Comparison of ENCODE assay signal across 1 cellular context in the genomic region with DNA sequence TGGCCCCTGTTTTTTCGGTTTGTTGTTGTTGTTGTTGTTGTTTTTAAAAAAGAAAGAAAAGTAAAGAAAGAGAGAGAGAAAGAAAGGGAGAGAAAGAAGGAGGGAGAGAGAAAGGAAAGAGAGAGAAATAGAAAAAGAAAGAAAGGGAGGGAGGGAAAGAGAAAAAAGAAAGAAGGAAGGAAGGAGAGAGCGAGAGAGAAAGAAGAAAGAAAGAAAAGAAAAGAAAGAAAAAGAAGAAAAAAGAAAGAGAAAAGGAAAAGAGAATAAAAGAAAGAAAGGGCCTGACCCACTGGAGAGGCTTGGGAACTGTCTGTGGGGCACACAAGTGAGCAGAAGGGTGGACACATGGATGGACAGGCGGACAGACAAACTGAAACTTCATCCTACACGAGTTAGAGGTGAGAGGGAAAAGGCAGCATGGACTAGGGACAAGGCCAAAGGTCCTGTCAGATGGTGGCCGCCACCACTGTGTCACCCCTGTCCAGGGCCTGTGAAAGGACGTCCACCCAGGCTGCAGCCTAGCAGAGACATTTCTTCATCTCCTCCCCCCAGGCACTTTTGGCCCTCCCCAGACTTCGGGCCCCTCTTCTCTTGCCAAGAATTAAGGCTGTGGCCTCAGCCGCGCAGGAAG.
TF ChIP-seq lines count a peak whose summit lies in the region.

No MANE protein-coding gene starts in this region.

TF ChIP-seq in GM12878, 131 proteins besides CTCF, POLR2A, EP300 and RAD21:
- TF ChIP-seq, protein P1, sequence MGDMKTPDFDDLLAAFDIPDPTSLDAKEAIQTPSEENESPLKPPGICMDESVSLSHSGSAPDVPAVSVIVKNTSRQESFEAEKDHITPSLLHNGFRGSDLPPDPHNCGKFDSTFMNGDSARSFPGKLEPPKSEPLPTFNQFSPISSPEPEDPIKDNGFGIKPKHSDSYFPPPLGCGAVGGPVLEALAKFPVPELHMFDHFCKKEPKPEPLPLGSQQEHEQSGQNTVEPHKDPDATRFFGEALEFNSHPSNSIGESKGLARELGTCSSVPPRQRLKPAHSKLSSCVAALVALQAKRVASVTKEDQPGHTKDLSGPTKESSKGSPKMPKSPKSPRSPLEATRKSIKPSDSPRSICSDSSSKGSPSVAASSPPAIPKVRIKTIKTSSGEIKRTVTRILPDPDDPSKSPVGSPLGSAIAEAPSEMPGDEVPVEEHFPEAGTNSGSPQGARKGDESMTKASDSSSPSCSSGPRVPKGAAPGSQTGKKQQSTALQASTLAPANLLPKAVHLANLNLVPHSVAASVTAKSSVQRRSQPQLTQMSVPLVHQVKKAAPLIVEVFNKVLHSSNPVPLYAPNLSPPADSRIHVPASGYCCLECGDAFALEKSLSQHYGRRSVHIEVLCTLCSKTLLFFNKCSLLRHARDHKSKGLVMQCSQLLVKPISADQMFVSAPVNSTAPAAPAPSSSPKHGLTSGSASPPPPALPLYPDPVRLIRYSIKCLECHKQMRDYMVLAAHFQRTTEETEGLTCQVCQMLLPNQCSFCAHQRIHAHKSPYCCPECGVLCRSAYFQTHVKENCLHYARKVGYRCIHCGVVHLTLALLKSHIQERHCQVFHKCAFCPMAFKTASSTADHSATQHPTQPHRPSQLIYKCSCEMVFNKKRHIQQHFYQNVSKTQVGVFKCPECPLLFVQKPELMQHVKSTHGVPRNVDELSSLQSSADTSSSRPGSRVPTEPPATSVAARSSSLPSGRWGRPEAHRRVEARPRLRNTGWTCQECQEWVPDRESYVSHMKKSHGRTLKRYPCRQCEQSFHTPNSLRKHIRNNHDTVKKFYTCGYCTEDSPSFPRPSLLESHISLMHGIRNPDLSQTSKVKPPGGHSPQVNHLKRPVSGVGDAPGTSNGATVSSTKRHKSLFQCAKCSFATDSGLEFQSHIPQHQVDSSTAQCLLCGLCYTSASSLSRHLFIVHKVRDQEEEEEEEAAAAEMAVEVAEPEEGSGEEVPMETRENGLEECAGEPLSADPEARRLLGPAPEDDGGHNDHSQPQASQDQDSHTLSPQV (IDR thresholded peaks at IDR 0.05): no peak
- TF ChIP-seq POLR2AphosphoS2 (IDR thresholded peaks at IDR 0.05; ENCODE audit: low read depth, low read length): no peak
- TF ChIP-seq, protein P2, sequence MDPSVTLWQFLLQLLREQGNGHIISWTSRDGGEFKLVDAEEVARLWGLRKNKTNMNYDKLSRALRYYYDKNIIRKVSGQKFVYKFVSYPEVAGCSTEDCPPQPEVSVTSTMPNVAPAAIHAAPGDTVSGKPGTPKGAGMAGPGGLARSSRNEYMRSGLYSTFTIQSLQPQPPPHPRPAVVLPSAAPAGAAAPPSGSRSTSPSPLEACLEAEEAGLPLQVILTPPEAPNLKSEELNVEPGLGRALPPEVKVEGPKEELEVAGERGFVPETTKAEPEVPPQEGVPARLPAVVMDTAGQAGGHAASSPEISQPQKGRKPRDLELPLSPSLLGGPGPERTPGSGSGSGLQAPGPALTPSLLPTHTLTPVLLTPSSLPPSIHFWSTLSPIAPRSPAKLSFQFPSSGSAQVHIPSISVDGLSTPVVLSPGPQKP (IDR thresholded peaks at IDR 0.05; ENCODE audit: low read depth, low read length): no peak
- TF ChIP-seq, protein P3, sequence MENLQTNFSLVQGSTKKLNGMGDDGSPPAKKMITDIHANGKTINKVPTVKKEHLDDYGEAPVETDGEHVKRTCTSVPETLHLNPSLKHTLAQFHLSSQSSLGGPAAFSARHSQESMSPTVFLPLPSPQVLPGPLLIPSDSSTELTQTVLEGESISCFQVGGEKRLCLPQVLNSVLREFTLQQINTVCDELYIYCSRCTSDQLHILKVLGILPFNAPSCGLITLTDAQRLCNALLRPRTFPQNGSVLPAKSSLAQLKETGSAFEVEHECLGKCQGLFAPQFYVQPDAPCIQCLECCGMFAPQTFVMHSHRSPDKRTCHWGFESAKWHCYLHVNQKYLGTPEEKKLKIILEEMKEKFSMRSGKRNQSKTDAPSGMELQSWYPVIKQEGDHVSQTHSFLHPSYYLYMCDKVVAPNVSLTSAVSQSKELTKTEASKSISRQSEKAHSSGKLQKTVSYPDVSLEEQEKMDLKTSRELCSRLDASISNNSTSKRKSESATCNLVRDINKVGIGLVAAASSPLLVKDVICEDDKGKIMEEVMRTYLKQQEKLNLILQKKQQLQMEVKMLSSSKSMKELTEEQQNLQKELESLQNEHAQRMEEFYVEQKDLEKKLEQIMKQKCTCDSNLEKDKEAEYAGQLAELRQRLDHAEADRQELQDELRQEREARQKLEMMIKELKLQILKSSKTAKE (IDR thresholded peaks at IDR 0.05; ENCODE audit: low read depth, poor library complexity, severe bottlenecking): no peak
- no peak for TF ChIP-seq TBL1XR1 (IDR thresholded peaks at IDR 0.05; ENCODE audit: low read depth, low read length)
- no peak for TF ChIP-seq E4F1 (IDR thresholded peaks at IDR 0.05; ENCODE audit: borderline replicate concordance, partially characterized antibody)
- TF ChIP-seq, protein P4, sequence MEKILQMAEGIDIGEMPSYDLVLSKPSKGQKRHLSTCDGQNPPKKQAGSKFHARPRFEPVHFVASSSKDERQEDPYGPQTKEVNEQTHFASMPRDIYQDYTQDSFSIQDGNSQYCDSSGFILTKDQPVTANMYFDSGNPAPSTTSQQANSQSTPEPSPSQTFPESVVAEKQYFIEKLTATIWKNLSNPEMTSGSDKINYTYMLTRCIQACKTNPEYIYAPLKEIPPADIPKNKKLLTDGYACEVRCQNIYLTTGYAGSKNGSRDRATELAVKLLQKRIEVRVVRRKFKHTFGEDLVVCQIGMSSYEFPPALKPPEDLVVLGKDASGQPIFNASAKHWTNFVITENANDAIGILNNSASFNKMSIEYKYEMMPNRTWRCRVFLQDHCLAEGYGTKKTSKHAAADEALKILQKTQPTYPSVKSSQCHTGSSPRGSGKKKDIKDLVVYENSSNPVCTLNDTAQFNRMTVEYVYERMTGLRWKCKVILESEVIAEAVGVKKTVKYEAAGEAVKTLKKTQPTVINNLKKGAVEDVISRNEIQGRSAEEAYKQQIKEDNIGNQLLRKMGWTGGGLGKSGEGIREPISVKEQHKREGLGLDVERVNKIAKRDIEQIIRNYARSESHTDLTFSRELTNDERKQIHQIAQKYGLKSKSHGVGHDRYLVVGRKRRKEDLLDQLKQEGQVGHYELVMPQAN (conservative IDR thresholded peaks at IDR 0.05): no peak
- TF ChIP-seq, protein P5, sequence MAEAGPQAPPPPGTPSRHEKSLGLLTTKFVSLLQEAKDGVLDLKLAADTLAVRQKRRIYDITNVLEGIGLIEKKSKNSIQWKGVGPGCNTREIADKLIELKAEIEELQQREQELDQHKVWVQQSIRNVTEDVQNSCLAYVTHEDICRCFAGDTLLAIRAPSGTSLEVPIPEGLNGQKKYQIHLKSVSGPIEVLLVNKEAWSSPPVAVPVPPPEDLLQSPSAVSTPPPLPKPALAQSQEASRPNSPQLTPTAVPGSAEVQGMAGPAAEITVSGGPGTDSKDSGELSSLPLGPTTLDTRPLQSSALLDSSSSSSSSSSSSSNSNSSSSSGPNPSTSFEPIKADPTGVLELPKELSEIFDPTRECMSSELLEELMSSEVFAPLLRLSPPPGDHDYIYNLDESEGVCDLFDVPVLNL (IDR thresholded peaks at IDR 0.05; ENCODE audit: low read depth, low read length): no peak
